ENCODE assay signal across 11 cellular contexts in the genomic region with DNA sequence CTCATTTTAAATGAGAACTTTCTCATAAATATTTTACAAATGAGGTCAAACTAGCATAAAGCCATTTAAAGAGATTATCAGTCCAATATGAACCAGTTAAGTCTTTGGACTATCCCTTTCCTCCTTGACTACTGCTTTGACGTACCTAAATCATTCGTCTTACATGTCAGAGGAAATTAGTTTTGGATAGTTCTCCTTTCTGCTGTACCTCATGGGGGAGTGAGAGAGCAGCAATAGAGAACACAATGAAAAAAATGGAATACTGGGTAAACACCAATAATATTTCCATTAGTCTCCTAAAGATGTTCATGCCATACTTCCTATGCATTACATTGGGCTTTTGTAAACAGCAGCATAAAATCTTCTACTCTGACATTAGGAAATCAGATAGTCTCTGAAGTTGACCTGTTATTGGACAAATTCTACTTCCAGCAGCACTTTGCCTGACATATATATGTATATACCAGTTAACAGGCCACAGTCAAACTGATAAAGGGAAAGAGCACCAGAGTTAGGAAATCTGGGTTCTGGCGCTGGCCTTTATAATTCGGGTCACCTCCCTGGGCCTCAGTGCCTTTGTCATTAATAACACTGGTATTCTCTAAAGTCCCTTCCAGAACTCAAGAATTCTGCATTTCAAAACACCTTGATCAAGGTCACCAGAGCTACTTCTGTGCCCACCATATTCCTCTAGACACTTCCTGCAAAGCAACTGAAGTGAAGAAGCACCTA. TPM values are rescaled to one million over a fixed set of nuclear protein-coding genes. Genes with fewer than 3 reads are reported as not detected.
A peak's percentile ranks its signal among the peaks of the same experiment; 100 is the strongest.
DNase-seq lines count a peak whose midpoint lies in the region; ATAC-seq, FAIRE-seq and TF ChIP-seq lines count a peak whose summit lies in the region.
"Had no signal": no experiment of that assay in that cellular context is flagged by ENCODE, and none has a peak within 500 bp of the region (broad histone marks: within the 10 kb centered on the region; RNA-seq: fewer than 3 reads in every experiment).

No MANE protein-coding gene starts in this region.

- H3K9me3 Mint-ChIP-seq in GM23338 (peaks cover 5% of the 10 kb centered on the region; the same call in 2 of the 3 replicates), mesothelial cell of epicardium (peaks cover 10% of the 10 kb centered on the region)

- H3K27ac ChIP-seq in GM23338 (ENCODE audit: low read depth) (no peak overlapping the region), adrenal gland (peak overlapping the region in 1 of 5 donors; percentile 32)

- intact Hi-C loops in adrenal gland (cut with DNase I), result no loop called here

- H3K9me2 ChIP-seq in GM23338 (ENCODE audit: insufficient read depth), result peaks cover 9% of the 10 kb centered on the region

- no peak for TF ChIP-seq POLR2A in adrenal gland (IDR thresholded peaks at IDR 0.05)

- DNase-seq in AG08395 (ENCODE audit: low spot score) (peak; percentile 5), GM23338 (ENCODE audit: low spot score) (peak; percentile 36), adrenal gland (no peak), kidney tubule cell (ENCODE audit: low spot score) (peak; percentile 20), DMS153 (lab: John Stamatoyannopoulos, UW) (no peak), mesothelial cell of epicardium (ENCODE audit: low spot score in 2 of 2, unreplicated experiment in 2 of 2) (no peak), NOMO-1 treated with dmso at 0.1 percent for 144 hours (lab: John Stamatoyannopoulos, UW; ENCODE audit: unreplicated experiment) (no peak), urothelium cell line (ENCODE audit: low spot score) (no peak)
- DNase-seq: activated CD4-positive, alpha-beta T cell treated with anti-CD3 and anti-CD28 coated beads, Interleukin-2, amount 50 U/mL, for 4 hours; effector memory CD4-positive, alpha-beta T cell had no signal

- peak overlapping the region; percentile 87 for H3K27ac Mint-ChIP-seq in GM23338
- H3K27ac Mint-ChIP-seq in mesothelial cell of epicardium, result no peak overlapping the region

- H3F3A ChIP-seq in GM23338 (replicated peaks; ENCODE audit: low read depth), result no peaks in the 10 kb centered on the region

- peaks cover 28% of the 10 kb centered on the region for H3K36me3 Mint-ChIP-seq in GM23338 (ENCODE audit: low read depth)
- H3K36me3 Mint-ChIP-seq in mesothelial cell of epicardium, result peaks cover 29% of the 10 kb centered on the region

- no peaks in the 10 kb centered on the region for H3K79me2 ChIP-seq in GM23338 (replicated peaks; ENCODE audit: insufficient read depth)

- H3K4me3 Mint-ChIP-seq in GM23338 (peak overlapping the region; percentile 49; the same call in 1 of the 3 replicates), mesothelial cell of epicardium (no peak overlapping the region)

- H3K4me3 ChIP-seq in GM23338 (no peak overlapping the region), adrenal gland (no peak overlapping the region)

- no peak for FAIRE-seq in urothelium cell line (lab: Jason Lieb, UNC)

- peak overlapping the region; percentile 22; the same call in 1 of the 2 replicates for H3K4me2 ChIP-seq in GM23338

- ATAC-seq in GM23338, result peak; percentile 59

- H3K4me1 ChIP-seq in GM23338 (ENCODE audit: insufficient read depth), result peaks cover 18% of the 10 kb centered on the region
- H3K4me1 ChIP-seq in adrenal gland (replicated peaks in 1 of 2), result no peaks in the 10 kb centered on the region

- no peaks in the 10 kb centered on the region for H3K27me3 Mint-ChIP-seq in GM23338 (ENCODE audit: insufficient read depth, low read depth, poor library complexity)
- H3K27me3 Mint-ChIP-seq in mesothelial cell of epicardium (ENCODE audit: low read depth), result no peaks in the 10 kb centered on the region

- H3K9me3 ChIP-seq in adrenal gland (replicated peaks in 1 of 3), result no peaks in the 10 kb centered on the region

- 64 to 76% (median 72%) methylated on average over 4 of the region's 4 CpGs for WGBS in adrenal gland, 4 donors

- H2AFZ ChIP-seq in GM23338, result no peak overlapping the region

- no peaks in the 10 kb centered on the region for H3K27me3 ChIP-seq in GM23338 (ENCODE audit: insufficient read depth)
- H3K27me3 ChIP-seq in adrenal gland, result no peaks in the 10 kb centered on the region

- H3K36me3 ChIP-seq in GM23338 (ENCODE audit: insufficient read depth) (peaks cover 6% of the 10 kb centered on the region), adrenal gland (replicated peaks in 1 of 2) (peaks cover 0 to 28% of the 10 kb centered on the region in 2 donors)

- TF ChIP-seq CTCF in GM23338 (conservative IDR thresholded peaks at IDR 0.05; ENCODE audit: low read depth in 2 of 2), result peak; percentile 41 to 44
- peak in 5 of 6 experiments; percentile 19 to 55 (median 42) for TF ChIP-seq CTCF in adrenal gland (IDR thresholded peaks at IDR 0.05)
- no peak for TF ChIP-seq CTCF in mesothelial cell of epicardium (IDR thresholded peaks at IDR 0.05; ENCODE audit: unreplicated experiment)

- H4K20me1 ChIP-seq in GM23338 (replicated peaks; ENCODE audit: insufficient read depth), result no peaks in the 10 kb centered on the region

- peaks cover 22% of the 10 kb centered on the region for H3K4me1 Mint-ChIP-seq in GM23338
- H3K4me1 Mint-ChIP-seq in mesothelial cell of epicardium, result no peaks in the 10 kb centered on the region

TF ChIP-seq in GM23338, 12 proteins besides CTCF, POLR2A, EP300 and RAD21 (continues in another document):
- TF ChIP-seq ZNF114 (CRISPR knock-in tag; IDR thresholded peaks at IDR 0.05) (no peak), STAT1 (IDR thresholded peaks at IDR 0.05; ENCODE audit: unreplicated experiment) (no peak), POLR2AphosphoS5 (IDR thresholded peaks at IDR 0.05; ENCODE audit: low read depth) (no peak), EZH2 (IDR thresholded peaks at IDR 0.05; ENCODE audit: low read depth, unreplicated experiment) (no peak), JUNB (IDR thresholded peaks at IDR 0.05; ENCODE audit: unreplicated experiment) (no peak)

RNA-seq across cellular contexts. Expression of a gene that starts 26.8 kb away (rescaled TPM):
- total RNA-seq in GM23338 (2014; rRNA removed; shearing (Covaris generic)), result 49.1 and 62.2 TPM in 2 replicates
- polyA plus RNA-seq in GM23338 (2016; fragmentation: Nextera tagmentation; extraction: Ambion mirVana), result 98.2 and 105 TPM in 2 replicates
- 100 to 1,000 TPM in 3 of 8 donors, 10 to 100 TPM in 5; 53.9 to 147 (median 91.3) TPM for total RNA-seq in adrenal gland
- polyA plus RNA-seq in adrenal gland, result 100 to 1,000 TPM in 1 of 3 donors, 10 to 100 TPM in 2; 69.9 to 141 (median 71.0) TPM
- total RNA-seq in mesothelial cell of epicardium, result 93.9 to 102 TPM (median 95.9 TPM) in 3 replicates

RNA-seq across cellular contexts. Expression of a gene that starts 34.3 kb away (rescaled TPM):
- total RNA-seq in GM23338 (2014; rRNA removed; shearing (Covaris generic)), result not detected in 2 replicates
- polyA plus RNA-seq in GM23338 (2016; fragmentation: Nextera tagmentation; extraction: Ambion mirVana) (not detected in 2 replicates), adrenal gland (under 1 TPM; 0.07 to 0.55 (median 0.16) TPM)
- total RNA-seq in adrenal gland (1 to 10 TPM in 2 of 8 donors, under 1 TPM in 5, not detected in 1; 0.28 to 2.0 (median 0.79) TPM), mesothelial cell of epicardium (0.18 to 0.38 TPM in 2 of 3 replicates, not detected in the other)
- total RNA-seq: pulmonary artery endothelial cell had no signal

RNA-seq across cellular contexts. Expression of a gene that starts 54.2 kb away (rescaled TPM):
- total RNA-seq in GM23338 (2014; rRNA removed; shearing (Covaris generic)), result 3.4 and 4.4 TPM in 2 replicates
- 1.2 and 1.7 TPM in 2 replicates for polyA plus RNA-seq in GM23338 (2016; fragmentation: Nextera tagmentation; extraction: Ambion mirVana)
- 10 to 100 TPM; 11.1 to 15.3 (median 13.8) TPM for total RNA-seq in adrenal gland
- 10 to 100 TPM in 1 of 3 donors, 1 to 10 TPM in 2; 3.5 to 13.5 (median 6.6) TPM for polyA plus RNA-seq in adrenal gland
- 1.9 to 2.3 TPM (median 2.2 TPM) in 3 replicates for total RNA-seq in mesothelial cell of epicardium

RNA-seq across cellular contexts. Expression of a gene that starts 56.3 kb away (rescaled TPM):
- 13.5 and 22.0 TPM in 2 replicates for total RNA-seq in GM23338 (2014; rRNA removed; shearing (Covaris generic))
- polyA plus RNA-seq in GM23338 (2016; fragmentation: Nextera tagmentation; extraction: Ambion mirVana) (12.1 and 15.2 TPM in 2 replicates), adrenal gland (10 to 100 TPM; 12.7 to 24.8 (median 13.8) TPM)
- total RNA-seq in adrenal gland (10 to 100 TPM; 14.6 to 30.9 (median 18.2) TPM), mesothelial cell of epicardium (23.5 to 25.7 TPM (median 24.0 TPM) in 3 replicates)

Comparison
In these comparisons a context has a peak if more than half of its experiments do, and no peak if none do; other contexts are left out.
1. DNase-seq: peak in AG08395 (single experiment), GM23338 (single experiment) and kidney tubule cell (single experiment); none in adrenal gland (0 of 7), DMS153 (single experiment), mesothelial cell of epicardium (0 of 2), NOMO-1 treated with dmso at 0.1 percent for 144 hours (single experiment) and urothelium cell line (single experiment).